1 cellular context compared by ENCODE assay signal in the genomic region with DNA sequence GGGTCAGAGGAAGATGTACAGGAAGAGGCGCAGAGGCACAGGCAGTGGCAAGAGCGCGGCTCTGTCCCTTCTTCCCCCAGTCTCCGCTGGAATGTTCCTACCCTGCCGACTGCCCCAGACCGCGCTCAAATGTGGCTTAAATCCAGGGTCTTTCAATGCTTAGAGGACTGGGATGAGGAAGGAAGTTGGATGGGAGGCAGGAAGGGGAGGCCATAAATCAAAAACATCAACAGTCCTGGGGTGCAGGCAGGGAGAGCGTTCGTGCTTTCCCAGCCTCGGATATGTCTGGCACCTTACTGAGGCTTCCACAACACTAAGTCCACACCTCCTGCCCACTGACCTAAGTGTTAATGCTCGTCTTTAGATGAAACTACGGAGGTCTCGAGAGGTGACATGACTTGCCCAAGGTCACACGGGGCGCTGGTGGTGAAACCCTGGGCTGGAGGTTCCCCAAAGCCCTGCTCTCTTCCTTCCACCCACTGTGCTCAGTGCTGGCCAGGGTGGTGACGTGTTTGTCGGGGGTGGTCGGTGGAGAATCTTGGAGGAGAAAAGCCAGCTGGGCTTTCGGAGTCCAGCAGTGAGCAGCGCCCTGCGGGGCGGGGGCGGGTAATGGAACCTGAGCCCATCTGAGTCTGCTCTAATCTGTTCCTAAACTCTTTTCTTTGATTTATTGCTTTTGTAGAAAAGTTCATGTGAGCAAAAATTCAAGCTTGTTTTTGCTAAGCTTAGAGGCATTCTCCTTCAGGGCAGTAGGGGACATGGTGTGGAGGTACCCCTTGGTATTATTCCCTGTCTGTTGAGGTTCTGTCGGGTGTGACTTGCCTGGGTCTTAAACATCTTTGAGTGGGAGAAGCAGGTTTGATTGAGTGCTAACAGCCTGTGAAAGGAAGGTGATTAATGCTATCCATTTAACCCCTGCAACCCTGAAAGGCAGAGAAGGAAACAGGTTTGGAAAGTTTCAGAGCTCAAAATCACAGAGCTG.
TF ChIP-seq lines count a peak whose summit lies in the region.

No MANE protein-coding gene starts in this region.

TF ChIP-seq in A549, 52 proteins besides CTCF, POLR2A, EP300 and RAD21:
- TF ChIP-seq BHLHE40 (IDR thresholded peaks at IDR 0.05; ENCODE audit: low read depth, low read length) (no peak), FOSL2 (IDR thresholded peaks at IDR 0.05) (no peak), FOSL2 (CRISPR knock-in tag; IDR thresholded peaks at IDR 0.05) (no peak), ZSCAN20 (CRISPR knock-in tag; IDR thresholded peaks at IDR 0.05) (no peak), ZC3H11A (IDR thresholded peaks at IDR 0.05) (no peak), NFE2L2 (conservative IDR thresholded peaks at IDR 0.05; ENCODE audit: low read length) (no peak), KDM1A (IDR thresholded peaks at IDR 0.05; ENCODE audit: low read depth) (no peak), CBX2 (IDR thresholded peaks at IDR 0.05; ENCODE audit: borderline replicate concordance, low read depth) (no peak), HOXB13 (CRISPR knock-in tag; IDR thresholded peaks at IDR 0.05; ENCODE audit: low read depth) (no peak), PHF8 (IDR thresholded peaks at IDR 0.05; ENCODE audit: borderline replicate concordance, low read depth) (no peak), EHMT2 (IDR thresholded peaks at IDR 0.05; ENCODE audit: low read depth) (no peak), RFX5 (IDR thresholded peaks at IDR 0.05) (no peak), SMC3 (IDR thresholded peaks at IDR 0.05) (no peak), NR3C1 (IDR thresholded peaks at IDR 0.05) (no peak), MAZ (IDR thresholded peaks at IDR 0.05; ENCODE audit: borderline replicate concordance, low read depth, low read length) (no peak), JUNB (IDR thresholded peaks at IDR 0.05) (no peak), GATA3 (IDR thresholded peaks at IDR 0.05; ENCODE audit: borderline replicate concordance) (no peak), HDAC2 (IDR thresholded peaks at IDR 0.05) (no peak)
- TF ChIP-seq, protein P1, sequence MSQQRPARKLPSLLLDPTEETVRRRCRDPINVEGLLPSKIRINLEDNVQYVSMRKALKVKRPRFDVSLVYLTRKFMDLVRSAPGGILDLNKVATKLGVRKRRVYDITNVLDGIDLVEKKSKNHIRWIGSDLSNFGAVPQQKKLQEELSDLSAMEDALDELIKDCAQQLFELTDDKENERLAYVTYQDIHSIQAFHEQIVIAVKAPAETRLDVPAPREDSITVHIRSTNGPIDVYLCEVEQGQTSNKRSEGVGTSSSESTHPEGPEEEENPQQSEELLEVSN (IDR thresholded peaks at IDR 0.05; ENCODE audit: borderline replicate concordance, low read depth) = no peak
- TF ChIP-seq, protein P2, sequence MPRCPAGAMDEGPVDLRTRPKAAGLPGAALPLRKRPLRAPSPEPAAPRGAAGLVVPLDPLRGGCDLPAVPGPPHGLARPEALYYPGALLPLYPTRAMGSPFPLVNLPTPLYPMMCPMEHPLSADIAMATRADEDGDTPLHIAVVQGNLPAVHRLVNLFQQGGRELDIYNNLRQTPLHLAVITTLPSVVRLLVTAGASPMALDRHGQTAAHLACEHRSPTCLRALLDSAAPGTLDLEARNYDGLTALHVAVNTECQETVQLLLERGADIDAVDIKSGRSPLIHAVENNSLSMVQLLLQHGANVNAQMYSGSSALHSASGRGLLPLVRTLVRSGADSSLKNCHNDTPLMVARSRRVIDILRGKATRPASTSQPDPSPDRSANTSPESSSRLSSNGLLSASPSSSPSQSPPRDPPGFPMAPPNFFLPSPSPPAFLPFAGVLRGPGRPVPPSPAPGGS (IDR thresholded peaks at IDR 0.05) = no peak
